In the genomic region with DNA sequence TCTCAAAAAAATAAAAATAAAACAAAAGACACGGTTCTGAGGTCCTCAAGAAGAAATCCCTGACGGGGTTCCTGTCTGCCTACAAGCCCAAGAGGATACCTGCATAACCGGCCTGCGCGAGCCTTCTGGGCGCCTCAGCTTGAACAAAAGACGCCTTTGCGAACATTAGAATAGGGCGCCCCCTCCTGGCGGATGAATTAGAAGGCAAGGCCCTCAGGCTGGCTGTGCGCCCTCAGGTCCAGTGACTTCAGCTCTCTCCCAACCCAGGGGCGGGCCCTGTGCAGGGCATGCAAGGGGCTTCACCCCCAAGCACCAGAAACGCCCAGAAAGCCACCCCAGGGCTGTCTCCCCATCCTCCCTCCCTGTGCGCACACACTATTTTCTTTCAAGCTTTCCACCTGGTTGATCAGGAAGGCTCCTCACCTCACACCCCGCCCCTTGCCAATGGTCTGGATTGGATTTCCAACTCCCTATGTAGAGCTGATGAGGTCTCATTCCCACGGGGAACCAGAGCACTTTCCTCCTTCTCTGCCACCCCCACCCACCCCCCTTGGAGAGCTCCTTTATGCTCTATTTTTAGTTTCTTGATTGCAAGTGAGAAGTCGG, we compare ENCODE assay signal across 8 cellular contexts.
DNase-seq lines count a peak whose midpoint lies in the region; ATAC-seq, FAIRE-seq and TF ChIP-seq lines count a peak whose summit lies in the region.

No MANE protein-coding gene starts in this region.

- WGBS in prostate gland: 27% methylated on average over 17 of the region's 17 CpGs

- no peak overlapping the region for H3K27ac ChIP-seq in prostate gland

- H3K27me3 ChIP-seq in prostate gland (replicated peaks; ENCODE audit: insufficient read depth): peaks cover 9% of the 10 kb centered on the region

- intact Hi-C loops in prostate gland (cut with DNase I): no loop called here

- peak; percentile 10 for DNase-seq in AG09309 (ENCODE audit: low read depth)
- DNase-seq in GM18507 (ENCODE audit: extremely low spot score, insufficient read length, low read depth): peak; percentile 39
- peak; percentile 48 for DNase-seq in NCI-H446 treated with DMSO at 0.1 percent for 48 hours (lab: John Stamatoyannopoulos, UW)
- DNase-seq in activated CD4-positive, alpha-beta memory T cell treated with anti-CD3 and anti-CD28 coated beads, Interleukin-2, amount 10 ng/mL, durations not matched to agents 7 days and 5 days: peak; percentile 63
- peak; percentile 97 for DNase-seq in glutamatergic neuron
- peak; percentile 76 for DNase-seq in prostate gland (ENCODE audit: low spot score)

- H3K27ac Mint-ChIP-seq in activated CD4-positive, alpha-beta memory T cell treated with anti-CD3 and anti-CD28 coated beads, Interleukin-2, amount 10 ng/mL, durations not matched to agents 7 days and 5 days: no peak overlapping the region
- peak overlapping the region; percentile 68 for H3K27ac Mint-ChIP-seq in glutamatergic neuron (ENCODE audit: unreplicated experiment)

- H3K9me3 Mint-ChIP-seq in activated CD4-positive, alpha-beta memory T cell treated with anti-CD3 and anti-CD28 coated beads, Interleukin-2, amount 10 ng/mL, durations not matched to agents 7 days and 5 days: no peaks in the 10 kb centered on the region
- peaks cover 3% of the 10 kb centered on the region for H3K9me3 Mint-ChIP-seq in glutamatergic neuron (ENCODE audit: unreplicated experiment)

- H3K27me3 Mint-ChIP-seq in activated CD4-positive, alpha-beta memory T cell treated with anti-CD3 and anti-CD28 coated beads, Interleukin-2, amount 10 ng/mL, durations not matched to agents 7 days and 5 days: peaks cover 41% of the 10 kb centered on the region
- peaks cover 9% of the 10 kb centered on the region for H3K27me3 Mint-ChIP-seq in glutamatergic neuron (ENCODE audit: unreplicated experiment)

- no peaks in the 10 kb centered on the region for H3K4me1 ChIP-seq in prostate gland (replicated peaks)

- FAIRE-seq in GM18507 (lab: Jason Lieb, UNC): no peak

- H3K4me3 Mint-ChIP-seq in activated CD4-positive, alpha-beta memory T cell treated with anti-CD3 and anti-CD28 coated beads, Interleukin-2, amount 10 ng/mL, durations not matched to agents 7 days and 5 days: no peak overlapping the region
- peak overlapping the region; percentile 7 for H3K4me3 Mint-ChIP-seq in glutamatergic neuron (ENCODE audit: unreplicated experiment)

- H3K4me3 ChIP-seq in AG09309 (ENCODE audit: control insufficient read depth, low read depth, low read length) (no peak overlapping the region), prostate gland (no peak overlapping the region)

- TF ChIP-seq CTCF in AG09309 (IDR thresholded peaks at IDR 0.05; ENCODE audit: control insufficient read depth, insufficient read depth, low read depth, low read length, missing control alignments): peak; percentile 59
- TF ChIP-seq CTCF in glutamatergic neuron (IDR thresholded peaks at IDR 0.05; ENCODE audit: partially characterized antibody, unreplicated experiment): peak; percentile 97
- TF ChIP-seq CTCF in prostate gland (IDR thresholded peaks at IDR 0.05): peak; percentile 15 to 69 (median 57)

- CTCF ChIA-PET in activated CD4-positive, alpha-beta memory T cell treated with anti-CD3 and anti-CD28 coated beads, Interleukin-2, amount 10 ng/mL, durations not matched to agents 7 days and 5 days (lab: Charles Lee): interaction anchor here (1.1 to 2.1 kb wide), 5 partner anchors 9 to 103 kb away, joined by 3 to 5 read pairs (median 4); no protein-coding TSS in a partner anchor

- H3K36me3 ChIP-seq in prostate gland: no peaks in the 10 kb centered on the region

- H3K36me3 Mint-ChIP-seq in activated CD4-positive, alpha-beta memory T cell treated with anti-CD3 and anti-CD28 coated beads, Interleukin-2, amount 10 ng/mL, durations not matched to agents 7 days and 5 days (ENCODE audit: low read depth): no peaks in the 10 kb centered on the region
- H3K36me3 Mint-ChIP-seq in glutamatergic neuron (ENCODE audit: unreplicated experiment): no peaks in the 10 kb centered on the region

- no peak for TF ChIP-seq POLR2A in prostate gland (IDR thresholded peaks at IDR 0.05)

- no peaks in the 10 kb centered on the region for H3K4me1 Mint-ChIP-seq in activated CD4-positive, alpha-beta memory T cell treated with anti-CD3 and anti-CD28 coated beads, Interleukin-2, amount 10 ng/mL, durations not matched to agents 7 days and 5 days
- H3K4me1 Mint-ChIP-seq in glutamatergic neuron (ENCODE audit: low read depth, unreplicated experiment): peaks cover 34% of the 10 kb centered on the region

- POLR2A ChIA-PET in activated CD4-positive, alpha-beta memory T cell treated with anti-CD3 and anti-CD28 coated beads, Interleukin-2, amount 10 ng/mL, durations not matched to agents 7 days and 5 days (lab: Charles Lee): no interaction called here

- no peaks in the 10 kb centered on the region for H3K9me3 ChIP-seq in prostate gland

- ATAC-seq in HG03354 (IDR thresholded peaks at IDR 0.05; ENCODE audit: poor library complexity, severe bottlenecking, unreplicated experiment) (no peak), HG03442 (IDR thresholded peaks at IDR 0.05; ENCODE audit: unreplicated experiment) (no peak)

Comparison
In these comparisons a context has a peak if more than half of its experiments do, and no peak if none do; other contexts are left out.
1. DNase-seq: peak in every context shown above with its lines; median percentile 97 in glutamatergic neuron; 76 in prostate gland; 63 in activated CD4-positive, alpha-beta memory T cell treated with anti-CD3 and anti-CD28 coated beads, Interleukin-2, amount 10 ng/mL, durations not matched to agents 7 days and 5 days; 48 in NCI-H446 treated with DMSO at 0.1 percent for 48 hours; 39 in GM18507; 10 in AG09309.